Comparison of ENCODE assay signal across 25 cellular contexts in genomic region chr15:57668074-57668473, GRCh38. TPM values are rescaled to one million over a fixed set of nuclear protein-coding genes. Genes with fewer than 3 reads are reported as not detected.
DNase-seq lines count a peak whose midpoint lies in the region; ATAC-seq, FAIRE-seq and TF ChIP-seq lines count a peak whose summit lies in the region.
"Had no signal": no experiment of that assay in that cellular context is flagged by ENCODE, and none has a peak within 500 bp of the region (broad histone marks: within the 10 kb centered on the region; RNA-seq: fewer than 3 reads in every experiment).

No MANE protein-coding gene starts in this region.

- no peak overlapping the region for H2AFZ ChIP-seq in OCI-LY3 (ENCODE audit: low read depth, low read length)
- H2AFZ ChIP-seq: GM23338, parathyroid adenoma had no signal

- H3K36me3 ChIP-seq in OCI-LY3 (replicated peaks; ENCODE audit: low read depth, low read length) = no peaks in the 10 kb centered on the region
- H3K36me3 ChIP-seq in esophagus muscularis mucosa = peaks cover 0 to 40% (median 5%) of the 10 kb centered on the region in 4 donors
- H3K36me3 ChIP-seq: ascending aorta, suprapubic skin had no signal

- H3K79me2 ChIP-seq in OCI-LY3 (ENCODE audit: low read length) = no peaks in the 10 kb centered on the region
- H3K79me2 ChIP-seq: parathyroid adenoma had no signal

- POLR2A ChIA-PET in A549 (lab: Yijun Ruan, JAX) = no interaction called here

- peak overlapping the region; percentile 35 for H3K4me3 Mint-ChIP-seq in osteocyte (ENCODE audit: unreplicated experiment)
- H3K4me3 Mint-ChIP-seq: activated T-cell treated with anti-CD3 and anti-CD28 coated beads, Interleukin-2, amount 50 U/mL, for 4 hours; dendritic cell treated with granulocyte-macrophage colony-stimulating factor and Interleukin-4, amounts not matched to agents 40 ng/mL and 50 ng/mL, for 4 days; GM23338; WTC11 had no signal

- H3K9me3 ChIP-seq in A549 = no peaks in the 10 kb centered on the region
- H3K9me3 ChIP-seq in OCI-LY3 (ENCODE audit: insufficient read depth, low read length) = no peaks in the 10 kb centered on the region
- H3K9me3 ChIP-seq in esophagus muscularis mucosa = no peaks in the 10 kb centered on the region
- H3K9me3 ChIP-seq: ascending aorta, suprapubic skin had no signal

- H3K36me3 Mint-ChIP-seq in osteocyte (ENCODE audit: unreplicated experiment) = peaks cover 5% of the 10 kb centered on the region
- H3K36me3 Mint-ChIP-seq: WTC11 had no signal

- CTCF ChIA-PET in A549 (lab: Yijun Ruan, JAX) = interaction anchor here (0.8 to 7.1 kb wide), 15 partner anchors 8 to 515 kb away, joined by 3 to 62 read pairs (median 5); partner anchors contain the start of gene POLR2M

- intact Hi-C loops in esophagus muscularis mucosa (cut with DNase I) = loop anchor here (5.0 kb wide), 2 partner anchors 64 to 194 kb away; no protein-coding TSS in a partner anchor

- no peaks in the 10 kb centered on the region for H4K20me1 ChIP-seq in OCI-LY3 (ENCODE audit: insufficient read depth, low read length)

- H3K4me2 ChIP-seq in A549 (peak overlapping the region; percentile 58), OCI-LY3 (ENCODE audit: low read length) (peak overlapping the region; percentile 66)
- H3K4me2 ChIP-seq: GM23338 had no signal

- H3K27ac ChIP-seq in A549 = no peak overlapping the region
- no peak overlapping the region for H3K27ac ChIP-seq in OCI-LY3 (ENCODE audit: low read length)
- peak overlapping the region in 3 of 4 donors; percentile 1 to 58 (median 56) for H3K27ac ChIP-seq in esophagus muscularis mucosa (replicated peaks in 1 of 4)
- H3K27ac ChIP-seq: ascending aorta, parathyroid adenoma, skin epidermis, suprapubic skin had no signal

- H3K27me3 ChIP-seq in OCI-LY3 (ENCODE audit: low read depth, low read length) (no peaks in the 10 kb centered on the region), esophagus muscularis mucosa (no peaks in the 10 kb centered on the region)
- H3K27me3 ChIP-seq: ascending aorta, suprapubic skin had no signal

- DNase-seq in A549 (ENCODE audit: low read depth in 1 of 2, low spot score in 1 of 2) (no peak), esophagus muscularis mucosa (ENCODE audit: extremely low spot score) (no peak), osteocyte (ENCODE audit: extremely low spot score, unreplicated experiment) (no peak), NCI-H2029 treated with DMSO at 0.1 percent for 48 hours (lab: John Stamatoyannopoulos, UW) (no peak), COLO829 (ENCODE audit: low spot score) (no peak), GM12892 (ENCODE audit: insufficient read length) (no peak)
- DNase-seq: activated CD4-positive, alpha-beta T cell treated with anti-CD3 and anti-CD28 coated beads, Interleukin-2, amount 50 U/mL, for 1 hour; activated gamma-delta T cell treated with Interleukin-2 at 50 U/mL for 16 hours; activated T-cell treated with anti-CD3 and anti-CD28 coated beads, Interleukin-2, amount 50 U/mL, for 4 hours; DND-41; NCI-H146; NCI-H446; NCI-H748 treated with DMSO at 0.1 percent for 48 hours; SIG-M5; stimulated activated naive CD4-positive, alpha-beta T cell; T-helper 9 cell had no signal

- TF ChIP-seq POLR2A in A549 (IDR thresholded peaks at IDR 0.05; ENCODE audit: low read length) (no peak), esophagus muscularis mucosa (IDR thresholded peaks at IDR 0.05; ENCODE audit: low read depth) (no peak), GM12892 (IDR thresholded peaks at IDR 0.05; ENCODE audit: low read depth, low read length) (no peak)

- TF ChIP-seq RAD21 in A549 (conservative IDR thresholded peaks at IDR 0.05 in 1 of 2, IDR thresholded peaks at IDR 0.05 in 1 of 2) = no peak

- peaks cover 3% of the 10 kb centered on the region for H3K27me3 Mint-ChIP-seq in osteocyte (ENCODE audit: unreplicated experiment)

- H3K27ac Mint-ChIP-seq in osteocyte (ENCODE audit: unreplicated experiment) = no peak overlapping the region
- H3K27ac Mint-ChIP-seq: dendritic cell treated with granulocyte-macrophage colony-stimulating factor and Interleukin-4, amounts not matched to agents 40 ng/mL and 50 ng/mL, for 4 days; GM23338; WTC11 had no signal

- no peak overlapping the region for H3K9ac ChIP-seq in OCI-LY3 (ENCODE audit: low read length)
- H3K9ac ChIP-seq: parathyroid adenoma had no signal

- peak; percentile 68 for FAIRE-seq in A549 (lab: Jason Lieb, UNC)
- FAIRE-seq in GM12892 (lab: Jason Lieb, UNC) = no peak
- FAIRE-seq: frontal cortex had no signal

- no peaks in the 10 kb centered on the region for H3K9me3 Mint-ChIP-seq in osteocyte (ENCODE audit: unreplicated experiment)
- H3K9me3 Mint-ChIP-seq: dendritic cell treated with granulocyte-macrophage colony-stimulating factor and Interleukin-4, amounts not matched to agents 40 ng/mL and 50 ng/mL, for 4 days; GM23338; WTC11 had no signal

- peaks cover 20% of the 10 kb centered on the region for H3K4me1 Mint-ChIP-seq in osteocyte (ENCODE audit: unreplicated experiment)
- H3K4me1 Mint-ChIP-seq: GM23338, WTC11 had no signal

- H3K4me3 ChIP-seq in A549 (no peak overlapping the region), OCI-LY3 (ENCODE audit: low read length) (peak overlapping the region; percentile 15; the same call in 1 of the 2 replicates), esophagus muscularis mucosa (no peak overlapping the region)
- H3K4me3 ChIP-seq: GM23338, skin epidermis, suprapubic skin had no signal

- 62% methylated on average over 4 of the region's 4 CpGs for WGBS in A549 (ENCODE audit: missing lambda C conversion rate)
- WGBS in esophagus muscularis mucosa = 90% methylated on average over 4 of the region's 4 CpGs

- H3K4me1 ChIP-seq in A549 = peaks cover 20% of the 10 kb centered on the region
- H3K4me1 ChIP-seq in OCI-LY3 (ENCODE audit: low read length) = peaks cover 10% of the 10 kb centered on the region
- peaks cover 12 to 40% (median 26%) of the 10 kb centered on the region in 4 donors for H3K4me1 ChIP-seq in esophagus muscularis mucosa
- H3K4me1 ChIP-seq: parathyroid adenoma, suprapubic skin had no signal

- no peak for TF ChIP-seq EP300 in A549 (IDR thresholded peaks at IDR 0.05)
- no peak for TF ChIP-seq EP300 in esophagus muscularis mucosa (IDR thresholded peaks at IDR 0.05)

- ATAC-seq in A549 = peak in 1 of 2 experiments; percentile 14; a peak in 1 of 6 replicates
- ATAC-seq: activated T-cell treated with anti-CD3 and anti-CD28 coated beads, Interleukin-2, amount 50 U/mL, for 4 hours; WTC11 had no signal

- TF ChIP-seq CTCF in A549 (IDR thresholded peaks at IDR 0.05) (no peak), OCI-LY3 (IDR thresholded peaks at IDR 0.05; ENCODE audit: low read depth, low read length) (no peak), esophagus muscularis mucosa (IDR thresholded peaks at IDR 0.05) (no peak), osteocyte (IDR thresholded peaks at IDR 0.05) (no peak)

TF ChIP-seq in A549, 52 proteins besides CTCF, POLR2A, EP300 and RAD21:
- TF ChIP-seq E2F6 (IDR thresholded peaks at IDR 0.05; ENCODE audit: borderline replicate concordance, low read depth) (no peak), CEBPB (IDR thresholded peaks at IDR 0.05) (no peak), CBX2 (IDR thresholded peaks at IDR 0.05; ENCODE audit: borderline replicate concordance, low read depth) (no peak), GATA3 (IDR thresholded peaks at IDR 0.05; ENCODE audit: borderline replicate concordance) (no peak), KDM1A (IDR thresholded peaks at IDR 0.05; ENCODE audit: low read depth) (no peak), ESRRA (IDR thresholded peaks at IDR 0.05; ENCODE audit: borderline replicate concordance, low read length) (no peak)

RNA-seq across cellular contexts. Expression of gene POLR2M, which starts 38.4 kb away (rescaled TPM):
- 99.6 and 107 TPM in 2 replicates for polyA plus RNA-seq in A549 (2011; rRNA removed)
- 221 and 353 TPM in 2 replicates for polyA plus RNA-seq in A549 (2012; cell fraction: cytosol; rRNA removed)
- 4.5 and 4.7 TPM in 2 replicates for polyA plus RNA-seq in A549 (2012; cell fraction: nucleus; rRNA removed)
- polyA plus RNA-seq in A549 (2017; fragmentation: RNase III; extraction: RNeasy Plus Mini Kit Qiagen cat#74134 plus additional on column Dnase treatment) = 63.2 to 67.9 TPM (median 65.0 TPM) in 3 replicates
- 76.4 and 92.3 TPM in 2 replicates for polyA minus RNA-seq in A549 (2011; rRNA and poly(A)+ RNA removed)
- total RNA-seq in esophagus muscularis mucosa = 100 to 1,000 TPM; 133 to 799 (median 379) TPM
- total RNA-seq in osteocyte = 83.9 and 89.5 TPM in 2 replicates
- 28.9 TPM for polyA plus RNA-seq in GM12892 (2012; ENCODE audit: missing spikeins)

Comparison
In these comparisons a context has a peak if more than half of its experiments do, and no peak if none do; other contexts are left out.
1. H3K27ac ChIP-seq: peak in esophagus muscularis mucosa (3 of 4); none in A549 (0 of 2) and OCI-LY3 (single experiment).